Comparison of ENCODE assay signal across 8 cellular contexts in the genomic region with DNA sequence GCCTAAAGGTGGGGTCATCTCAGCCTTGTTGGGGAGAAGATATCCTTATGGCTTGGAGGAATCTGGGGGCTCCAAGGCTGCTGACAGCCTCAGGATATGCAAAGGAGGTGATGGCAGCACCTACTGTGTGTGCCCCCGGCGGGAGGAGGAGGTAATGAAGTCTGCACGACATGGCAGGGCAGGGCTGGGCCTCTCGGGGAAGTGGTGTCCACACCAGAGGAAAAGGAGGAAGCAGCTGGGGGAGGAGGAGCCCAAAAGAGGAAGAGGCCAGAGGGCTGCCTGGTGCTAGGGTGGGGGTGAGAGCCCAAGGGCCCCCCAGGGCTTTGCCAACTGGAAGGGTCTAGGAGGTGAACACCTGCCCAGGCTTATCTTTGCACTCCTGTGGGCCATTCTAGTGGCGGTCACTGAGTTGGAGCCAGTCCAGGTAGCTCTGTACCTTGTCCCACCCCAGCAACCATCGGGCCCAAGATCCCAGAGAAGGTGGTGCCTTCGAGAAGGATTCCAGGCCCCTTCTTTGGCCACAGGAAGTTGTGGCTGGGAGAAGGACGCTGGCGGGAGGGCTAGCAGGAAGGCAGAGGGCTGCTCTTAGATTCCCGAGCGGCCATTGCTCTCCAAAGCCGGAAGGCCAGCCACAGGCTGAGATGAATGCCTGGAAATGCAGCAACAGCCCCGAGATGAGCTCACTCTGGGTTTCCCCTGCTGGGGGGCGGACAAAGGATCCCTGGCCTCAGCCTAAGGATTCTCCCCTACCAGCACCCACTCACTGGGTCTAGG. TPM values are rescaled to one million over a fixed set of nuclear protein-coding genes. Genes with fewer than 3 reads are reported as not detected.
DNase-seq lines count a peak whose midpoint lies in the region; ATAC-seq and TF ChIP-seq lines count a peak whose summit lies in the region.

No MANE protein-coding gene starts in this region.

- WGBS in mesendoderm (ENCODE audit: extremely low coverage, insufficient coverage, low lambda C conversion rate): no CpG with 5 or more reads among the region's 14 CpGs

- DNase-seq in T-helper 17 cell (peak in 1 of 3 donors; percentile 50), mesendoderm (no peak), type B pancreatic cell (ENCODE audit: extremely low spot score, unreplicated experiment) (no peak), retina (no peak), DMS79 treated with DMSO at 0.1 percent for 48 hours (lab: John Stamatoyannopoulos, UW) (no peak), cerebellar nuclear complex (lab: John Stamatoyannopoulos, UW) (no peak)

- H3K27ac Mint-ChIP-seq in T-helper 17 cell (peak overlapping the region; percentile 95), type B pancreatic cell (peak overlapping the region; percentile 77)

- H2BK5ac ChIP-seq in mesendoderm (ENCODE audit: low read length): no peak overlapping the region

- H3K4me3 ChIP-seq in GM12875 (ENCODE audit: low read depth, low read length): peak overlapping the region; percentile 3
- H3K4me3 ChIP-seq in duodenal mucosa (ENCODE audit: low read depth in 1 of 2, low read length in 2 of 2): peak overlapping the region; percentile 13 to 50
- H3K4me3 ChIP-seq in mesendoderm (ENCODE audit: low read length): no peak overlapping the region

- H3K4me2 ChIP-seq in mesendoderm (ENCODE audit: low read length): no peak overlapping the region

- peaks cover 33% of the 10 kb centered on the region for H3K79me1 ChIP-seq in mesendoderm (ENCODE audit: low read length)

- no peak overlapping the region for H4K5ac ChIP-seq in mesendoderm (ENCODE audit: low read length)

- H4K8ac ChIP-seq in mesendoderm (ENCODE audit: low read depth, low read length): no peak overlapping the region

- TF ChIP-seq CTCF in GM12875 (IDR thresholded peaks at IDR 0.05; ENCODE audit: borderline replicate concordance, insufficient read depth, low read depth, low read length) (peak; percentile 12; the same call in 1 of the 2 replicates), type B pancreatic cell (conservative IDR thresholded peaks at IDR 0.05) (no peak)

- no peaks in the 10 kb centered on the region for H3K9me3 ChIP-seq in T-helper 17 cell (ENCODE audit: control insufficient read depth, low read length, poor library complexity, severe bottlenecking)
- no peaks in the 10 kb centered on the region for H3K9me3 ChIP-seq in duodenal mucosa (ENCODE audit: control insufficient read depth in 1 of 2, low read length in 2 of 2)

- no peaks in the 10 kb centered on the region for H3K9me3 Mint-ChIP-seq in type B pancreatic cell

- H3K56ac ChIP-seq in mesendoderm (ENCODE audit: low read length): peak overlapping the region; percentile 83

- H3K18ac ChIP-seq in mesendoderm (ENCODE audit: low read length): no peak overlapping the region

- H2BK120ac ChIP-seq in mesendoderm (ENCODE audit: low read depth, low read length): no peak overlapping the region

- H3K27me3 Mint-ChIP-seq in T-helper 17 cell (no peaks in the 10 kb centered on the region), type B pancreatic cell (no peaks in the 10 kb centered on the region)

- H2BK15ac ChIP-seq in mesendoderm (replicated peaks; ENCODE audit: low read depth): no peak overlapping the region

- H3K4me1 ChIP-seq in duodenal mucosa (ENCODE audit: control insufficient read depth in 1 of 2, insufficient read depth in 2 of 2, low read length in 2 of 2) (peaks cover 76 to 90% of the 10 kb centered on the region in 2 donors), mesendoderm (ENCODE audit: control insufficient read depth, low read depth, low read length) (peaks cover 48% of the 10 kb centered on the region)

- H3K4me1 Mint-ChIP-seq in T-helper 17 cell (peaks cover 67% of the 10 kb centered on the region), type B pancreatic cell (ENCODE audit: unreplicated experiment) (peaks cover 41% of the 10 kb centered on the region)

- H2AK5ac ChIP-seq in mesendoderm (ENCODE audit: low read length): peak overlapping the region; percentile 64

- no peaks in the 10 kb centered on the region for H3K36me3 Mint-ChIP-seq in T-helper 17 cell (ENCODE audit: low read depth)
- peaks cover 4% of the 10 kb centered on the region for H3K36me3 Mint-ChIP-seq in type B pancreatic cell

- ATAC-seq in T-helper 17 cell: no peak

- H3K4ac ChIP-seq in mesendoderm (ENCODE audit: low read depth, low read length): no peak overlapping the region

- H3K27me3 ChIP-seq in duodenal mucosa (ENCODE audit: control insufficient read depth in 1 of 2, insufficient read depth in 2 of 2, low read length in 2 of 2) (no peaks in the 10 kb centered on the region), mesendoderm (ENCODE audit: insufficient read depth, low read length, poor library complexity) (no peaks in the 10 kb centered on the region)

- peak overlapping the region; percentile 83 for H3K27ac ChIP-seq in duodenal mucosa (ENCODE audit: low read depth, low read length)
- peak overlapping the region; percentile 5 for H3K27ac ChIP-seq in mesendoderm (ENCODE audit: low read depth, low read length)

- H3K79me2 ChIP-seq in mesendoderm (ENCODE audit: control insufficient read depth, insufficient read depth, low read length): peaks cover 69% of the 10 kb centered on the region

- H3K36me3 ChIP-seq in duodenal mucosa (ENCODE audit: control insufficient read depth in 1 of 2, insufficient read depth in 2 of 2, low read length in 2 of 2) (peaks cover 4 to 9% of the 10 kb centered on the region in 2 donors), mesendoderm (ENCODE audit: control insufficient read depth, insufficient read depth, low read length) (no peaks in the 10 kb centered on the region)

- H3K4me3 Mint-ChIP-seq in T-helper 17 cell (peak overlapping the region; percentile 85), type B pancreatic cell (peak overlapping the region; percentile 41)

- H3K9ac ChIP-seq in duodenal mucosa (ENCODE audit: low read depth in 1 of 2, low read length in 2 of 2): peak overlapping the region; percentile 46 to 51
- peak overlapping the region; percentile 17 for H3K9ac ChIP-seq in mesendoderm (ENCODE audit: low read length)

- no peak overlapping the region for H3K23ac ChIP-seq in mesendoderm (ENCODE audit: low read length)

RNA-seq across cellular contexts. Expression of a gene that starts 7.0 kb away (rescaled TPM):
- total RNA-seq in T-helper 17 cell (100 to 1,000 TPM; 266 to 288 TPM), type B pancreatic cell (ENCODE audit: low replicate concordance) (140 and 145 TPM in 2 replicates)
- polyA plus RNA-seq in mesendoderm (2013, experiment 1 of 2): 218 TPM
- 223 TPM for polyA plus RNA-seq in mesendoderm (2013, experiment 2 of 2)

RNA-seq across cellular contexts. Expression of a gene that starts 26.0 kb away (rescaled TPM):
- total RNA-seq in T-helper 17 cell (1 to 10 TPM; 1.7 to 1.8 TPM), type B pancreatic cell (ENCODE audit: low replicate concordance) (18.4 and 34.8 TPM in 2 replicates)
- polyA plus RNA-seq in mesendoderm (2013, experiment 1 of 2): 1.9 TPM
- polyA plus RNA-seq in mesendoderm (2013, experiment 2 of 2): 2.2 TPM

RNA-seq across cellular contexts. Expression of a gene that starts 35.9 kb away (rescaled TPM):
- total RNA-seq in T-helper 17 cell (not detected), type B pancreatic cell (ENCODE audit: low replicate concordance) (not detected in 2 replicates)
- polyA plus RNA-seq in mesendoderm (2013, experiment 1 of 2): 0.06 TPM
- polyA plus RNA-seq in mesendoderm (2013, experiment 2 of 2): 0.06 TPM

RNA-seq across cellular contexts. Expression of a gene that starts 37.9 kb away (rescaled TPM):
- total RNA-seq in T-helper 17 cell (under 1 TPM in 1 of 2 donors, not detected in 1; 0.78 TPM), type B pancreatic cell (ENCODE audit: low replicate concordance) (6.0 and 11.0 TPM in 2 replicates)
- 0.48 TPM for polyA plus RNA-seq in mesendoderm (2013, experiment 1 of 2)
- 0.42 TPM for polyA plus RNA-seq in mesendoderm (2013, experiment 2 of 2)

RNA-seq across cellular contexts. Expression of a gene that starts 49.3 kb away (rescaled TPM):
- total RNA-seq in T-helper 17 cell: 10 to 100 TPM; 46.7 to 49.2 TPM
- polyA plus RNA-seq in mesendoderm (2013, experiment 1 of 2): 76.8 TPM
- 74.0 TPM for polyA plus RNA-seq in mesendoderm (2013, experiment 2 of 2)
- total RNA-seq in type B pancreatic cell (ENCODE audit: low replicate concordance): 60.9 and 80.5 TPM in 2 replicates
